ENCODE assay signal across 17 cellular contexts in the genomic region with DNA sequence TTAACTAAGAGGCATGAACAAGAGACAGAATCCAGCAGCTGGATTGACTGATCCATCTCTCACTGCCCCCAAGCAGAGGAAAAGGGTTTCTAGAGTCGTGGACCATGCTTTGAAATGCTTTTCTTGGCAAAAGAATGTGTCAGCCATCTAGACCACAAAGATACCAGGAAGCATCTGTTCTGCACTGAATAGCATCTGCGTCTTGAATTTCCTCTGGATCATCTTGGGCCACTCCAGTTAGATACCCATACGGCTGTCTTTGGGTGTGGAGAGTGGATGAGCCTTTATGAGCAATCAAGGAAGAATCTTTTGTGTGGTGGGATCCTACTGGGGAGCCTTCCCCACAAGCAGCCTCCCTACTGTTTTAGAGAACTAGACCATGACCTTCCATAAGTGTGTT. TPM values are rescaled to one million over a fixed set of nuclear protein-coding genes. Genes with fewer than 3 reads are reported as not detected.
DNase-seq lines count a peak whose midpoint lies in the region; ATAC-seq and TF ChIP-seq lines count a peak whose summit lies in the region.
"Had no signal": no experiment of that assay in that cellular context is flagged by ENCODE, and none has a peak within 500 bp of the region (broad histone marks: within the 10 kb centered on the region; RNA-seq: fewer than 3 reads in every experiment).

No MANE protein-coding gene starts in this region.

- H3K4me2 ChIP-seq in osteoblast (ENCODE audit: insufficient read depth, low read length): no peak overlapping the region

- H3K9me3 ChIP-seq in osteoblast (ENCODE audit: low read depth, low read length) (no peaks in the 10 kb centered on the region), gastroesophageal sphincter (peaks cover 0 to 25% (median 0%) of the 10 kb centered on the region in 3 donors)

- ATAC-seq in gastroesophageal sphincter: no peak
- ATAC-seq: CD8-positive, alpha-beta T cell; K562 had no signal

- TF ChIP-seq POLR2A in gastroesophageal sphincter (IDR thresholded peaks at IDR 0.05): no peak

- H4K20me1 ChIP-seq in osteoblast (ENCODE audit: insufficient read depth, low read length): no peaks in the 10 kb centered on the region

- H3K4me3 ChIP-seq in osteoblast (ENCODE audit: insufficient read depth, low read length): no peak overlapping the region
- H3K4me3 ChIP-seq in gastroesophageal sphincter: no peak overlapping the region
- H3K4me3 ChIP-seq: GM23248, K562 had no signal

- H2AFZ ChIP-seq in osteoblast (ENCODE audit: low read length): no peak overlapping the region
- H2AFZ ChIP-seq: GM23248 had no signal

- CTCF ChIA-PET in HEK293T (lab: Yijun Ruan, JAX): no interaction called here

- TF ChIP-seq CTCF in osteoblast (IDR thresholded peaks at IDR 0.05; ENCODE audit: extremely low read depth, low read depth, low read length) (no peak), gastroesophageal sphincter (IDR thresholded peaks at IDR 0.05) (no peak)

- 38% methylated on average over 2 of the region's 3 CpGs; no CpG with 5 or more reads in 1 of the 2 donors for WGBS in gastroesophageal sphincter (ENCODE audit: low coverage in 1 of 2), 2 donors

- H3K4me1 ChIP-seq in osteoblast (ENCODE audit: insufficient read depth, low read length) (no peaks in the 10 kb centered on the region), gastroesophageal sphincter (no peaks in the 10 kb centered on the region)

- POLR2A ChIA-PET in HEK293T (lab: Yijun Ruan, JAX): no interaction called here

- H3K27ac ChIP-seq in osteoblast (ENCODE audit: low read depth, low read length) (no peak overlapping the region), gastroesophageal sphincter (no peak overlapping the region)
- H3K27ac ChIP-seq: C4-2B, GM23248 had no signal

- DNase-seq in Daoy (ENCODE audit: low read depth) (peak; percentile 20), RPMI7951 (ENCODE audit: low read depth) (peak; percentile 31), kidney tubule cell (ENCODE audit: low spot score) (peak; percentile 25), osteoblast (ENCODE audit: insufficient read length, low spot score, missing footprints) (no peak), HEK293T (ENCODE audit: extremely low spot score) (no peak), GM19240 (ENCODE audit: insufficient read length, low spot score) (no peak)
- DNase-seq: ACHN; CD8-positive, alpha-beta T cell; COR-L47; DND-41; GF-D8; GM23248; Karpas-422 had no signal

- no peaks in the 10 kb centered on the region for H3K36me3 ChIP-seq in osteoblast (ENCODE audit: insufficient read depth, low read length)
- no peaks in the 10 kb centered on the region for H3K36me3 ChIP-seq in gastroesophageal sphincter

- H3K27me3 ChIP-seq in osteoblast (ENCODE audit: insufficient read depth, low read length): no peaks in the 10 kb centered on the region
- peaks cover 52% of the 10 kb centered on the region for H3K27me3 ChIP-seq in gastroesophageal sphincter

- no peak for TF ChIP-seq EP300 in gastroesophageal sphincter (IDR thresholded peaks at IDR 0.05)

- H3K79me2 ChIP-seq in osteoblast (ENCODE audit: insufficient read depth, low read length): no peaks in the 10 kb centered on the region

TF ChIP-seq in HEK293T, 16 proteins besides CTCF, POLR2A, EP300 and RAD21:
- TF ChIP-seq SP1 (IDR thresholded peaks at IDR 0.05): no peak
- TF ChIP-seq CTBP1 (IDR thresholded peaks at IDR 0.05; ENCODE audit: borderline replicate concordance): no peak

RNA-seq across cellular contexts. Expression of a gene that starts 16.0 kb away (rescaled TPM):
- total RNA-seq in Daoy (2014; rRNA removed; shearing (Covaris generic)): not detected in 2 replicates
- total RNA-seq in RPMI7951 (2014; rRNA removed; shearing (Covaris generic)): not detected in 2 replicates
- total RNA-seq in osteoblast (not detected in 2 replicates), gastroesophageal sphincter (not detected)
- total RNA-seq: A172; CD8-positive, alpha-beta T cell; GM23248; K562 had no signal

Comparison
In these comparisons a context has a peak if more than half of its experiments do, and no peak if none do; other contexts are left out.
1. DNase-seq: peak in Daoy (single experiment), RPMI7951 (single experiment) and kidney tubule cell (single experiment); none in osteoblast (single experiment), HEK293T (single experiment) and GM19240 (single experiment).